ENCODE assay signal across 13 cellular contexts in the genomic region with DNA sequence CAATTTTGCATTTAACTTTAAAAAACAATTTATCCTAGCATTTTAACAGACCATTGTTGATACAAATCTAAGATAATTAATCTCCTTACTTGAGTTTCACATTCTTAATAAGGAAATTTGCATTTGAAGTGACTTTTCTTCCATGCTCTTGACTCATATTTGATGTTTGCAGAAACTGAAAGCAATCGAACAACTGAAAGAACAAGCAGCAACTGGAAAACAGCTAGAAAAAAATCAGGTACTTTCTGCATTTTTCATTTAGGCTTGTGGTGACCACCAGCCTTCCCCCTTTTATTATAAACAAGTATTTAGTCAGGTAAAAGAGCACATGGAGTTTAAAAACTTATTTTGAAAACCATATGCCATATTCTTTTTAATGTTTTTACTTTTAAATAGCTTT. TPM values are rescaled to one million over a fixed set of nuclear protein-coding genes. Genes with fewer than 3 reads are reported as not detected.
DNase-seq lines count a peak whose midpoint lies in the region; ATAC-seq and TF ChIP-seq lines count a peak whose summit lies in the region.
"Had no signal": no experiment of that assay in that cellular context is flagged by ENCODE, and none has a peak within 500 bp of the region (broad histone marks: within the 10 kb centered on the region; RNA-seq: fewer than 3 reads in every experiment).

No MANE protein-coding gene starts in this region.

- peaks cover 4% of the 10 kb centered on the region; the same call in 1 of the 2 replicates for H4K20me1 ChIP-seq in OCI-LY7 (ENCODE audit: insufficient read depth, low read length)

- intact Hi-C loops in activated T-helper 1 cell treated with anti-CD3 and anti-CD28 coated beads, Interleukin-12 subunit alpha, Interleukin-12 subunit beta, Interleukin-2, Interleukin-4 antibody, amounts not matched to agents 30 ng/mL and 10 ng/mL and 1 ng/mL, durations not matched to agents 14 hours and 24 hours and 36 hours (cut with micrococcal nuclease), result loop anchor here (1.0 to 5.0 kb wide), 3 partner anchors 20 to 44 kb away; a partner anchor contains a TSS
- intact Hi-C loops in OCI-LY7 (cut with micrococcal nuclease; ENCODE audit: unreplicated experiment), result no loop called here

- CTCF ChIA-PET in WTC11 (lab: Charles Lee), result no interaction called here
- CTCF ChIA-PET in OCI-LY7 (lab: Charles Lee; ENCODE audit: unreplicated experiment), result no interaction called here

- ATAC-seq in GM18861 (IDR thresholded peaks at IDR 0.05; ENCODE audit: unreplicated experiment), result peak; percentile 52
- peak; percentile 68 for ATAC-seq in GM21381 (IDR thresholded peaks at IDR 0.05; ENCODE audit: unreplicated experiment)
- ATAC-seq in HG03060 (IDR thresholded peaks at IDR 0.05; ENCODE audit: low read depth, unreplicated experiment), result peak; percentile 48
- ATAC-seq in WTC11, result no peak
- ATAC-seq: Right ventricle myocardium inferior had no signal

- H3K27ac ChIP-seq in brain microvascular endothelial cell (no peak overlapping the region), OCI-LY7 (ENCODE audit: low read depth, low read length, poor library complexity, severe bottlenecking) (no peak overlapping the region)

- BruUV-seq in OCI-LY7 (replicated peaks; lab: Mats Ljungman, UMichigan), result no TSS peak

- no peak overlapping the region for H3K4me3 Mint-ChIP-seq in activated T-helper 1 cell treated with anti-CD3 and anti-CD28 coated beads, Interleukin-12 subunit alpha, Interleukin-12 subunit beta, Interleukin-2, Interleukin-4 antibody, amounts not matched to agents 30 ng/mL and 10 ng/mL and 1 ng/mL, durations not matched to agents 14 hours and 24 hours and 36 hours
- H3K4me3 Mint-ChIP-seq in WTC11, result no peak overlapping the region
- H3K4me3 Mint-ChIP-seq: type B pancreatic cell had no signal

- H2AFZ ChIP-seq in OCI-LY7 (ENCODE audit: low read length), result no peak overlapping the region

- no peak overlapping the region for H3K4me2 ChIP-seq in OCI-LY7 (ENCODE audit: low read length)

- H3K9me3 ChIP-seq in OCI-LY7 (ENCODE audit: low read length), result no peaks in the 10 kb centered on the region
- H3K9me3 ChIP-seq: MG63 had no signal

- in situ Hi-C loops in brain microvascular endothelial cell (cut with HindIII; ENCODE audit: low pct_ligation_motif_present, low sequenced_read_pairs), result no loop called here

- DNase-seq in activated T-helper 1 cell treated with anti-CD3 and anti-CD28 coated beads, Interleukin-12 subunit alpha, Interleukin-12 subunit beta, Interleukin-2, Interleukin-4 antibody, amounts not matched to agents 30 ng/mL and 10 ng/mL and 1 ng/mL, durations not matched to agents 14 hours and 24 hours and 36 hours (ENCODE audit: low spot score), result no peak
- DNase-seq in brain microvascular endothelial cell (no peak), WTC11 (ENCODE audit: low spot score) (no peak), OCI-LY7 (ENCODE audit: low spot score) (no peak)
- DNase-seq: amygdala, MG63, midbrain, retina had no signal

- peaks cover 38% of the 10 kb centered on the region for H3K36me3 Mint-ChIP-seq in activated T-helper 1 cell treated with anti-CD3 and anti-CD28 coated beads, Interleukin-12 subunit alpha, Interleukin-12 subunit beta, Interleukin-2, Interleukin-4 antibody, amounts not matched to agents 30 ng/mL and 10 ng/mL and 1 ng/mL, durations not matched to agents 14 hours and 24 hours and 36 hours (ENCODE audit: low read depth)
- H3K36me3 Mint-ChIP-seq in WTC11, result peaks cover 51% of the 10 kb centered on the region

- no peak overlapping the region for H3K4me3 ChIP-seq in brain microvascular endothelial cell (ENCODE audit: low read depth, low read length)
- no peak overlapping the region for H3K4me3 ChIP-seq in OCI-LY7 (ENCODE audit: low read depth, low read length, poor library complexity, severe bottlenecking)
- H3K4me3 ChIP-seq: MG63 had no signal

- peak overlapping the region; percentile 47 for H3K27ac Mint-ChIP-seq in activated T-helper 1 cell treated with anti-CD3 and anti-CD28 coated beads, Interleukin-12 subunit alpha, Interleukin-12 subunit beta, Interleukin-2, Interleukin-4 antibody, amounts not matched to agents 30 ng/mL and 10 ng/mL and 1 ng/mL, durations not matched to agents 14 hours and 24 hours and 36 hours
- no peak overlapping the region for H3K27ac Mint-ChIP-seq in WTC11
- H3K27ac Mint-ChIP-seq: type B pancreatic cell had no signal

- H3K4me1 ChIP-seq in OCI-LY7 (ENCODE audit: insufficient read depth, low read length, poor library complexity, severe bottlenecking), result no peaks in the 10 kb centered on the region

- H3K9me2 ChIP-seq in OCI-LY7 (ENCODE audit: insufficient read depth, low read length), result no peaks in the 10 kb centered on the region

- no peaks in the 10 kb centered on the region for H3K9me3 Mint-ChIP-seq in activated T-helper 1 cell treated with anti-CD3 and anti-CD28 coated beads, Interleukin-12 subunit alpha, Interleukin-12 subunit beta, Interleukin-2, Interleukin-4 antibody, amounts not matched to agents 30 ng/mL and 10 ng/mL and 1 ng/mL, durations not matched to agents 14 hours and 24 hours and 36 hours
- no peaks in the 10 kb centered on the region for H3K9me3 Mint-ChIP-seq in WTC11
- H3K9me3 Mint-ChIP-seq: type B pancreatic cell had no signal

- TF ChIP-seq CTCF in brain microvascular endothelial cell (IDR thresholded peaks at IDR 0.05; ENCODE audit: low read depth, low read length, missing control alignments) (no peak), WTC11 (IDR thresholded peaks at IDR 0.05) (no peak), OCI-LY7 (conservative IDR thresholded peaks at IDR 0.05; ENCODE audit: low read length) (no peak)

- H3K27me3 ChIP-seq in brain microvascular endothelial cell (replicated peaks), result no peaks in the 10 kb centered on the region
- H3K27me3 ChIP-seq: MG63 had no signal

- POLR2A ChIA-PET in WTC11 (lab: Charles Lee) (no interaction called here), OCI-LY7 (lab: Charles Lee) (interaction anchor here (0.7 to 2.5 kb wide), 5 partner anchors 9 to 33 kb away, joined by 3 to 7 read pairs (median 4); a partner anchor contains a TSS)

- no peaks in the 10 kb centered on the region for H3K27me3 Mint-ChIP-seq in activated T-helper 1 cell treated with anti-CD3 and anti-CD28 coated beads, Interleukin-12 subunit alpha, Interleukin-12 subunit beta, Interleukin-2, Interleukin-4 antibody, amounts not matched to agents 30 ng/mL and 10 ng/mL and 1 ng/mL, durations not matched to agents 14 hours and 24 hours and 36 hours (ENCODE audit: insufficient read depth)
- no peaks in the 10 kb centered on the region for H3K27me3 Mint-ChIP-seq in WTC11 (ENCODE audit: low read depth)
- H3K27me3 Mint-ChIP-seq: type B pancreatic cell had no signal

- peaks cover 18% of the 10 kb centered on the region; the same call in 1 of the 2 replicates for H3K79me2 ChIP-seq in OCI-LY7 (ENCODE audit: insufficient read depth, low read depth, low read length)

- H3K36me3 ChIP-seq in brain microvascular endothelial cell (replicated peaks), result peaks cover 32% of the 10 kb centered on the region
- H3K36me3 ChIP-seq in OCI-LY7 (ENCODE audit: insufficient read depth, low read length), result peaks cover 86% of the 10 kb centered on the region

- peaks cover 16% of the 10 kb centered on the region for H3K4me1 Mint-ChIP-seq in activated T-helper 1 cell treated with anti-CD3 and anti-CD28 coated beads, Interleukin-12 subunit alpha, Interleukin-12 subunit beta, Interleukin-2, Interleukin-4 antibody, amounts not matched to agents 30 ng/mL and 10 ng/mL and 1 ng/mL, durations not matched to agents 14 hours and 24 hours and 36 hours (ENCODE audit: low read depth)
- no peaks in the 10 kb centered on the region for H3K4me1 Mint-ChIP-seq in WTC11

TF ChIP-seq in WTC11, 78 proteins besides CTCF, POLR2A, EP300 and RAD21:
- TF ChIP-seq, protein P1, sequence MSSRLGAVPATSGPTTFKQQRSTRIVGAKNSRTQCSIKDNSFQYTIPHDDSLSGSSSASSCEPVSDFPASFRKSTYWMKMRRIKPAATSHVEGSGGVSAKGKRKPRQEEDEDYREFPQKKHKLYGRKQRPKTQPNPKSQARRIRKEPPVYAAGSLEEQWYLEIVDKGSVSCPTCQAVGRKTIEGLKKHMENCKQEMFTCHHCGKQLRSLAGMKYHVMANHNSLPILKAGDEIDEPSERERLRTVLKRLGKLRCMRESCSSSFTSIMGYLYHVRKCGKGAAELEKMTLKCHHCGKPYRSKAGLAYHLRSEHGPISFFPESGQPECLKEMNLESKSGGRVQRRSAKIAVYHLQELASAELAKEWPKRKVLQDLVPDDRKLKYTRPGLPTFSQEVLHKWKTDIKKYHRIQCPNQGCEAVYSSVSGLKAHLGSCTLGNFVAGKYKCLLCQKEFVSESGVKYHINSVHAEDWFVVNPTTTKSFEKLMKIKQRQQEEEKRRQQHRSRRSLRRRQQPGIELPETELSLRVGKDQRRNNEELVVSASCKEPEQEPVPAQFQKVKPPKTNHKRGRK (CRISPR knock-in tag; IDR thresholded peaks at IDR 0.05; ENCODE audit: borderline replicate concordance), result no peak
- TF ChIP-seq, protein P2, sequence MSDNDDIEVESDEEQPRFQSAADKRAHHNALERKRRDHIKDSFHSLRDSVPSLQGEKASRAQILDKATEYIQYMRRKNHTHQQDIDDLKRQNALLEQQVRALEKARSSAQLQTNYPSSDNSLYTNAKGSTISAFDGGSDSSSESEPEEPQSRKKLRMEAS (CRISPR knock-in tag; IDR thresholded peaks at IDR 0.05), result no peak

RNA-seq across cellular contexts. Expression of a gene that starts 20.1 kb away (rescaled TPM):
- 139 and 140 TPM in 2 replicates for total RNA-seq in activated T-helper 1 cell treated with anti-CD3 and anti-CD28 coated beads, Interleukin-12 subunit alpha, Interleukin-12 subunit beta, Interleukin-2, Interleukin-4 antibody, amounts not matched to agents 30 ng/mL and 10 ng/mL and 1 ng/mL, durations not matched to agents 14 hours and 24 hours and 36 hours
- total RNA-seq in WTC11 (2021) (48.3 to 57.0 TPM (median 53.4 TPM) in 3 replicates), OCI-LY7 (2022) (70.1 and 71.8 TPM in 2 replicates)
- total RNA-seq in OCI-LY7 (2014; rRNA removed; shearing (Covaris generic)), result 36.8 and 60.7 TPM in 2 replicates

RNA-seq across cellular contexts. Expression of a gene that starts 36.4 kb away (rescaled TPM):
- 122 TPM in 2 replicates for total RNA-seq in activated T-helper 1 cell treated with anti-CD3 and anti-CD28 coated beads, Interleukin-12 subunit alpha, Interleukin-12 subunit beta, Interleukin-2, Interleukin-4 antibody, amounts not matched to agents 30 ng/mL and 10 ng/mL and 1 ng/mL, durations not matched to agents 14 hours and 24 hours and 36 hours
- total RNA-seq in WTC11 (2021) (76.2 to 88.4 TPM (median 82.7 TPM) in 3 replicates), OCI-LY7 (2022) (105 and 130 TPM in 2 replicates)
- total RNA-seq in OCI-LY7 (2014; rRNA removed; shearing (Covaris generic)), result 85.6 and 86.0 TPM in 2 replicates

RNA-seq across cellular contexts. Expression of a gene that starts 36.7 kb away (rescaled TPM):
- total RNA-seq in activated T-helper 1 cell treated with anti-CD3 and anti-CD28 coated beads, Interleukin-12 subunit alpha, Interleukin-12 subunit beta, Interleukin-2, Interleukin-4 antibody, amounts not matched to agents 30 ng/mL and 10 ng/mL and 1 ng/mL, durations not matched to agents 14 hours and 24 hours and 36 hours, result 96.0 and 102 TPM in 2 replicates
- total RNA-seq in WTC11 (2021), result 86.9 to 98.3 TPM (median 94.9 TPM) in 3 replicates
- 182 and 183 TPM in 2 replicates for total RNA-seq in OCI-LY7 (2014; rRNA removed; shearing (Covaris generic))
- total RNA-seq in OCI-LY7 (2022), result 97.4 and 101 TPM in 2 replicates
